ENCODE assay signal across 8 cellular contexts in genomic region chr3:71069797-71070196, GRCh38.
DNase-seq lines count a peak whose midpoint lies in the region; ATAC-seq and TF ChIP-seq lines count a peak whose summit lies in the region.

No MANE protein-coding gene starts in this region.

- POLR2A ChIA-PET in AG04449 (lab: Yijun Ruan, JAX): no interaction called here

- H3K27me3 ChIP-seq in esophagus (ENCODE audit: control insufficient read depth in 1 of 2, insufficient read depth in 2 of 2, low read length in 2 of 2) (no peaks in the 10 kb centered on the region), transverse colon (no peaks in the 10 kb centered on the region)

- in situ Hi-C loops in transverse colon (cut with MboI; ENCODE audit: low pct_ligation_motif_present in 1 of 4, low pct_unique_long_range_greater_than_20kb in 1 of 4, low sequenced_read_pairs in 3 of 4): loop anchor here in 2 of 4 donors (10.0 to 25.0 kb wide), 2 partner anchors 65 to 518 kb away; partner anchors contain the start of gene FOXP1 (in 1 of the 2)

- DNase-seq in AG04449 (ENCODE audit: low read depth, low spot score) (no peak), NCI-H510A treated with DMSO at 0.1 percent for 48 hours (lab: John Stamatoyannopoulos, UW) (peak; percentile 30), nephron progenitor cell (peak; percentile 22), transverse colon (peak; percentile 76)
- DNase-seq in activated CD8-positive, alpha-beta memory T cell treated with anti-CD3 and anti-CD28 coated beads for 4 hours (ENCODE audit: low read depth in 2 of 2): peak; percentile 52 to 64

- peaks cover 7% of the 10 kb centered on the region for H3K27me3 Mint-ChIP-seq in nephron progenitor cell (ENCODE audit: low read depth, poor library complexity)

- peaks cover 0 to 2% of the 10 kb centered on the region in 2 donors for H3K4me1 ChIP-seq in esophagus (ENCODE audit: control insufficient read depth in 2 of 2, insufficient read depth in 2 of 2, low read length in 1 of 2)
- peaks cover 22 to 76% (median 36%) of the 10 kb centered on the region in 4 donors for H3K4me1 ChIP-seq in transverse colon

- peaks cover 60% of the 10 kb centered on the region for H3K4me1 Mint-ChIP-seq in nephron progenitor cell

- H3K9me3 ChIP-seq in esophagus (ENCODE audit: control insufficient read depth in 2 of 2, insufficient read depth in 1 of 2, low read depth in 1 of 2, low read length in 1 of 2): no peaks in the 10 kb centered on the region
- no peaks in the 10 kb centered on the region for H3K9me3 ChIP-seq in transverse colon

- H3K27ac Mint-ChIP-seq in nephron progenitor cell: peak overlapping the region; percentile 40

- no peaks in the 10 kb centered on the region for H3K9me3 Mint-ChIP-seq in nephron progenitor cell

- peak overlapping the region; percentile 60 to 83 for H3K27ac ChIP-seq in esophagus (ENCODE audit: low read depth in 2 of 2, low read length in 1 of 2)
- H3K27ac ChIP-seq in transverse colon: peak overlapping the region; percentile 65 to 98 (median 94)

- no peak for TF ChIP-seq POLR2A in transverse colon (IDR thresholded peaks at IDR 0.05)

- no peak for TF ChIP-seq EP300 in transverse colon (IDR thresholded peaks at IDR 0.05; ENCODE audit: low read depth)

- H3K4me3 Mint-ChIP-seq in nephron progenitor cell: no peak overlapping the region

- WGBS in esophagus, 2 donors: 22 to 31% methylated on average over 4 of the region's 4 CpGs
- WGBS in transverse colon (ENCODE audit: low coverage in 1 of 2), 2 donors: 50 to 51% methylated on average over 3 to 4 of the region's 4 CpGs

- H3K36me3 Mint-ChIP-seq in nephron progenitor cell (ENCODE audit: low read depth): peaks cover 5% of the 10 kb centered on the region

- ATAC-seq in GM19372 (IDR thresholded peaks at IDR 0.05; ENCODE audit: low read depth, unreplicated experiment) (peak; percentile 57), HG02571 (IDR thresholded peaks at IDR 0.05; ENCODE audit: unreplicated experiment) (no peak)

- no peak overlapping the region for H3K4me3 ChIP-seq in AG04449 (ENCODE audit: low read depth, low read length)
- no peak overlapping the region for H3K4me3 ChIP-seq in esophagus (ENCODE audit: low read depth in 1 of 2, low read length in 2 of 2)
- H3K4me3 ChIP-seq in transverse colon: no peak overlapping the region

- CTCF ChIA-PET in AG04449 (lab: Yijun Ruan, JAX): interaction anchor here (0.6 to 1.2 kb wide), 3 partner anchors 87 to 517 kb away, joined by 3 read pairs; no protein-coding TSS in a partner anchor

- H3K36me3 ChIP-seq in esophagus (ENCODE audit: control insufficient read depth in 2 of 2, insufficient read depth in 2 of 2, low read length in 1 of 2): no peaks in the 10 kb centered on the region
- H3K36me3 ChIP-seq in transverse colon: no peaks in the 10 kb centered on the region

- TF ChIP-seq CTCF in AG04449 (IDR thresholded peaks at IDR 0.05; ENCODE audit: insufficient read depth, low read length, missing control alignments) (peak; percentile 21), nephron progenitor cell (IDR thresholded peaks at IDR 0.05) (peak; percentile 34), transverse colon (IDR thresholded peaks at IDR 0.05) (peak; percentile 42 to 65 (median 54))

- intact Hi-C loops in transverse colon (cut with DNase I; ENCODE audit: low total_unique reads): loop anchor here (5.0 to 10.0 kb wide), 2 partner anchors 178 to 515 kb away; partner anchors contain the start of gene FOXP1
